ENCODE assay signal across 8 cellular contexts in genomic region chr1:229342305-229342901, GRCh38. TPM values are rescaled to one million over a fixed set of nuclear protein-coding genes. Genes with fewer than 3 reads are reported as not detected.
DNase-seq lines count a peak whose midpoint lies in the region; ATAC-seq and TF ChIP-seq lines count a peak whose summit lies in the region.

No MANE protein-coding gene starts in this region.

- H3K36me3 ChIP-seq in left lung: no peaks in the 10 kb centered on the region

- ATAC-seq in GM19023 (IDR thresholded peaks at IDR 0.05; ENCODE audit: unreplicated experiment) (peak; percentile 81), HG03175 (IDR thresholded peaks at IDR 0.05; ENCODE audit: unreplicated experiment) (peak; percentile 72), left lung (peak; percentile 97)

- peak; percentile 94 for DNase-seq in Ammon's horn (ENCODE audit: low spot score)
- peak; percentile 59 to 84 for DNase-seq in NCI-H446 (lab: John Stamatoyannopoulos, UW)
- DNase-seq in activated CD4-positive, alpha-beta T cell treated with anti-CD3 and anti-CD28 coated beads, Interleukin-2, amount 10 ng/mL, durations not matched to agents 24 days and 14 days: peak; percentile 96
- DNase-seq in coronary artery (ENCODE audit: low spot score): peak; percentile 84
- DNase-seq in left lung: peak; percentile 89 to 96
- DNase-seq in stimulated activated CD4-positive, alpha-beta T cell treated with anti-CD3 and anti-CD28 coated beads, Interleukin-2, amount 100 ng/mL, for 48 hours: peak; percentile 63 to 64

- no peaks in the 10 kb centered on the region for H3K9me3 ChIP-seq in left lung

- intact Hi-C loops in activated CD4-positive, alpha-beta T cell treated with anti-CD3 and anti-CD28 coated beads, Interleukin-2, amount 10 ng/mL, durations not matched to agents 24 days and 14 days (cut with micrococcal nuclease): loop anchor here (2.0 to 10.0 kb wide), 5 partner anchors 55 to 858 kb away; partner anchors contain the start of genes ABCB10 and RNF187
- intact Hi-C loops in left lung (cut with DNase I): no loop called here

- TF ChIP-seq CTCF in coronary artery (IDR thresholded peaks at IDR 0.05) (no peak), left lung (IDR thresholded peaks at IDR 0.05) (no peak)

- H3K4me3 Mint-ChIP-seq in activated CD4-positive, alpha-beta T cell treated with anti-CD3 and anti-CD28 coated beads, Interleukin-2, amount 10 ng/mL, durations not matched to agents 24 days and 14 days: peak overlapping the region; percentile 91

- peak overlapping the region; percentile 90 for H3K27ac Mint-ChIP-seq in activated CD4-positive, alpha-beta T cell treated with anti-CD3 and anti-CD28 coated beads, Interleukin-2, amount 10 ng/mL, durations not matched to agents 24 days and 14 days

- H3K4me3 ChIP-seq in coronary artery (peak overlapping the region; percentile 88), left lung (peak overlapping the region; percentile 91 to 96)

- H3K27ac ChIP-seq in coronary artery (peak overlapping the region; percentile 70 to 96), left lung (peak overlapping the region; percentile 84 to 95)

- peaks cover 9% of the 10 kb centered on the region for H3K9me3 Mint-ChIP-seq in activated CD4-positive, alpha-beta T cell treated with anti-CD3 and anti-CD28 coated beads, Interleukin-2, amount 10 ng/mL, durations not matched to agents 24 days and 14 days

- peaks cover 46% of the 10 kb centered on the region for H3K4me1 Mint-ChIP-seq in activated CD4-positive, alpha-beta T cell treated with anti-CD3 and anti-CD28 coated beads, Interleukin-2, amount 10 ng/mL, durations not matched to agents 24 days and 14 days

- H3K27me3 ChIP-seq in left lung: peaks cover 0 to 23% of the 10 kb centered on the region in 2 donors

- H3K4me1 ChIP-seq in left lung: peaks cover 15 to 32% of the 10 kb centered on the region in 2 donors

- peaks cover 15% of the 10 kb centered on the region for H3K36me3 Mint-ChIP-seq in activated CD4-positive, alpha-beta T cell treated with anti-CD3 and anti-CD28 coated beads, Interleukin-2, amount 10 ng/mL, durations not matched to agents 24 days and 14 days (ENCODE audit: low read depth)

- peaks cover 24% of the 10 kb centered on the region for H3K27me3 Mint-ChIP-seq in activated CD4-positive, alpha-beta T cell treated with anti-CD3 and anti-CD28 coated beads, Interleukin-2, amount 10 ng/mL, durations not matched to agents 24 days and 14 days

RNA-seq across cellular contexts. Expression of gene CCSAP, which starts 0.4 kb away (rescaled TPM):
- total RNA-seq in activated CD4-positive, alpha-beta T cell treated with anti-CD3 and anti-CD28 coated beads, Interleukin-2, amount 10 ng/mL, durations not matched to agents 24 days and 14 days: 12.3 and 12.6 TPM in 2 replicates
- total RNA-seq in left lung: 1 to 10 TPM; 7.1 to 7.4 TPM

Comparison
In these comparisons a context has a peak if more than half of its experiments do, and no peak if none do; other contexts are left out.
1. Peak in every context shown above with its lines: DNase-seq, ATAC-seq, H3K4me3 ChIP-seq and H3K27ac ChIP-seq.